9 cellular contexts compared by ENCODE assay signal in genomic region chr19:45782162-45782623, GRCh38. TPM values are rescaled to one million over a fixed set of nuclear protein-coding genes. Genes with fewer than 3 reads are reported as not detected.
DNase-seq lines count a peak whose midpoint lies in the region; ATAC-seq and TF ChIP-seq lines count a peak whose summit lies in the region.
"Had no signal": no experiment of that assay in that cellular context is flagged by ENCODE, and none has a peak within 500 bp of the region (broad histone marks: within the 10 kb centered on the region; RNA-seq: fewer than 3 reads in every experiment).

TSS of gene DMPK (minus strand) at chr19:45782490. CDS start at chr19:45782352, 138 bp downstream.

- no peak for TF ChIP-seq POLR2A in thyroid gland (IDR thresholded peaks at IDR 0.05)

- H3K9me3 ChIP-seq in lung (ENCODE audit: control insufficient read depth in 2 of 2, insufficient read depth in 1 of 2, low read length in 1 of 2): peaks cover 0 to 2% of the 10 kb centered on the region in 2 donors
- H3K9me3 ChIP-seq in thyroid gland: no peaks in the 10 kb centered on the region
- H3K9me3 ChIP-seq in BE2C: no peaks in the 10 kb centered on the region

- H3K27ac ChIP-seq in lung (ENCODE audit: low read depth in 1 of 2, low read length in 1 of 2): peak within 1 kb of the TSS; percentile 80 to 96
- H3K27ac ChIP-seq in thyroid gland: peak within 1 kb of the TSS; percentile 62 to 79 (median 65)
- H3K27ac ChIP-seq: C4-2B had no signal

- ATAC-seq in lung (ENCODE audit: insufficient read depth, low FRiP score): no peak

- 31 to 45% methylated on average over 12 to 18 of the region's 18 CpGs for WGBS in lung, 2 donors
- WGBS in thyroid gland, 2 donors: 0 to 3% methylated on average over 2 to 7 of the region's 18 CpGs

- peak within 1 kb of the TSS; percentile 33 to 62 for H3K4me3 ChIP-seq in cardiac fibroblast (replicated peaks in 1 of 2; ENCODE audit: low read depth in 2 of 2, low read length in 2 of 2)
- peak within 1 kb of the TSS; percentile 36 for H3K4me3 ChIP-seq in lung
- H3K4me3 ChIP-seq in thyroid gland (replicated peaks in 1 of 3): peak within 1 kb of the TSS in 1 of 3 donors; percentile 24
- H3K4me3 ChIP-seq in BE2C (ENCODE audit: low read depth, low read length): no peak within 1 kb of the TSS

- intact Hi-C loops in T-helper 1 cell treated with Interleukin-12 subunit alpha and Interleukin-12 subunit beta and Interleukin-4 antibody, amounts not matched to agents 30 ng/mL and 1 ng/mL, for 36 hours (cut with micrococcal nuclease): no loop called here
- intact Hi-C loops in thyroid gland (cut with DNase I): no loop called here

- peaks cover 6 to 11% of the 10 kb centered on the region in 2 donors for H3K4me1 ChIP-seq in lung (ENCODE audit: control insufficient read depth in 2 of 2, insufficient read depth in 2 of 2, low read length in 2 of 2)
- H3K4me1 ChIP-seq in thyroid gland: peaks cover 30 to 35% of the 10 kb centered on the region in 2 donors
- peaks cover 14% of the 10 kb centered on the region for H3K4me1 ChIP-seq in BE2C

- H3K36me3 ChIP-seq in lung (ENCODE audit: control insufficient read depth in 2 of 2, insufficient read depth in 2 of 2, low read length in 2 of 2) (peaks cover 0 to 25% of the 10 kb centered on the region in 2 donors), thyroid gland (peaks cover 22 to 23% of the 10 kb centered on the region in 2 donors), BE2C (peaks cover 27% of the 10 kb centered on the region)

- DNase-seq in T-helper 1 cell (no peak), cardiac fibroblast (ENCODE audit: low read depth in 2 of 2) (peak in 1 of 2 donors; percentile 35), lung (ENCODE audit: low spot score) (no peak), thyroid gland (peak in 1 of 2 donors; percentile 35), BE2C (no peak), NCI-H1694 (lab: John Stamatoyannopoulos, UW) (no peak), 8988T (no peak)

- TF ChIP-seq CTCF in cardiac fibroblast (IDR thresholded peaks at IDR 0.05; ENCODE audit: low read depth, low read length) (no peak), lung (IDR thresholded peaks at IDR 0.05; ENCODE audit: control extremely low read depth, extremely low read depth) (no peak), thyroid gland (IDR thresholded peaks at IDR 0.05) (no peak), BE2C (IDR thresholded peaks at IDR 0.05; ENCODE audit: low read depth, low read length) (no peak)

- H3K27me3 ChIP-seq in lung (ENCODE audit: control insufficient read depth, insufficient read depth): no peaks in the 10 kb centered on the region
- no peaks in the 10 kb centered on the region for H3K27me3 ChIP-seq in thyroid gland
- H3K27me3 ChIP-seq in BE2C: no peaks in the 10 kb centered on the region

RNA-seq across cellular contexts. Expression of gene DMPK, which starts in this region (rescaled TPM):
- total RNA-seq in T-helper 1 cell treated with Interleukin-12 subunit alpha and Interleukin-12 subunit beta and Interleukin-4 antibody, amounts not matched to agents 30 ng/mL and 1 ng/mL, for 36 hours: 22.5 and 25.9 TPM in 2 replicates
- total RNA-seq in lung: 10 to 100 TPM; 32.4 to 70.4 TPM
- 10 to 100 TPM; 35.0 to 45.7 TPM for polyA plus RNA-seq in lung
- 10 to 100 TPM; 18.9 to 32.6 (median 26.3) TPM for total RNA-seq in thyroid gland
- polyA plus RNA-seq in BE2C (2012; ENCODE audit: insufficient read depth, insufficient read length, low read depth): 56.7 TPM
